Comparison of ENCODE assay signal across 8 cellular contexts in genomic region chr17:49414622-49415350, GRCh38. TPM values are rescaled to one million over a fixed set of nuclear protein-coding genes. Genes with fewer than 3 reads are reported as not detected.
DNase-seq lines count a peak whose midpoint lies in the region; ATAC-seq and TF ChIP-seq lines count a peak whose summit lies in the region.

PHB1 (minus strand) TSS chr17:49414882; CDS start chr17:49413264, 1,618 bp downstream.

- peak within 1 kb of the TSS; percentile 95 for H3K9ac ChIP-seq in adipocyte (ENCODE audit: low read length)

- H3K36me3 ChIP-seq in adipocyte (ENCODE audit: control insufficient read depth, insufficient read depth, low read length, severe bottlenecking) = peaks cover 34% of the 10 kb centered on the region

- DNase-seq in NCI-H1436 (lab: John Stamatoyannopoulos, UW) = peak; percentile 99
- DNase-seq in T follicular helper cell (ENCODE audit: low read depth) = peak; percentile 95
- peak; percentile 99 for DNase-seq in adipocyte (ENCODE audit: low read depth)
- DNase-seq in cardiac septum (ENCODE audit: low spot score) = peak; percentile 97
- peak; percentile 99 for DNase-seq in pons (ENCODE audit: low spot score)
- DNase-seq in type B pancreatic cell (ENCODE audit: extremely low spot score, unreplicated experiment) = peak; percentile 94

- H3K36me3 Mint-ChIP-seq in type B pancreatic cell = peaks cover 17% of the 10 kb centered on the region

- peak; percentile 98 for ATAC-seq in HG02798 (IDR thresholded peaks at IDR 0.05; ENCODE audit: poor library complexity, unreplicated experiment)

- H3K4me3 ChIP-seq in GM12875 (ENCODE audit: low read depth, low read length) (peak within 1 kb of the TSS; percentile 78), adipocyte (ENCODE audit: low read length) (peak within 1 kb of the TSS; percentile 99)

- H3K4me3 Mint-ChIP-seq in type B pancreatic cell = peak within 1 kb of the TSS; percentile 100

- no peaks in the 10 kb centered on the region for H3K9me3 ChIP-seq in adipocyte (ENCODE audit: control insufficient read depth, low read length)

- peak within 1 kb of the TSS; percentile 94 for H3K27ac Mint-ChIP-seq in type B pancreatic cell

- H3K27me3 Mint-ChIP-seq in type B pancreatic cell = no peaks in the 10 kb centered on the region

- intact Hi-C loops in cardiac septum (cut with DNase I) = no loop called here

- TF ChIP-seq CTCF in GM12875 (IDR thresholded peaks at IDR 0.05; ENCODE audit: borderline replicate concordance, insufficient read depth, low read depth, low read length) (no peak), type B pancreatic cell (conservative IDR thresholded peaks at IDR 0.05) (no peak)

- H3K27me3 ChIP-seq in adipocyte (replicated peaks; ENCODE audit: control insufficient read depth, insufficient read depth, low read length) = no peaks in the 10 kb centered on the region

- H3K4me1 Mint-ChIP-seq in type B pancreatic cell (ENCODE audit: unreplicated experiment) = peaks cover 9% of the 10 kb centered on the region

- H3K9me3 Mint-ChIP-seq in type B pancreatic cell = no peaks in the 10 kb centered on the region

- peaks cover 11% of the 10 kb centered on the region for H3K4me1 ChIP-seq in adipocyte (ENCODE audit: control insufficient read depth, insufficient read depth, low read length)

RNA-seq across cellular contexts. Expression of gene PHB1, which starts in this region (rescaled TPM):
- 161 TPM for total RNA-seq in cardiac septum
- 231 and 270 TPM in 2 replicates for total RNA-seq in type B pancreatic cell (ENCODE audit: low replicate concordance)

Comparison
In these comparisons a context has a peak if more than half of its experiments do, and no peak if none do; other contexts are left out.
1. Peak in every context shown above with its lines: DNase-seq, ATAC-seq and H3K4me3 ChIP-seq.